Comparison of ENCODE assay signal across 19 cellular contexts in the genomic region with DNA sequence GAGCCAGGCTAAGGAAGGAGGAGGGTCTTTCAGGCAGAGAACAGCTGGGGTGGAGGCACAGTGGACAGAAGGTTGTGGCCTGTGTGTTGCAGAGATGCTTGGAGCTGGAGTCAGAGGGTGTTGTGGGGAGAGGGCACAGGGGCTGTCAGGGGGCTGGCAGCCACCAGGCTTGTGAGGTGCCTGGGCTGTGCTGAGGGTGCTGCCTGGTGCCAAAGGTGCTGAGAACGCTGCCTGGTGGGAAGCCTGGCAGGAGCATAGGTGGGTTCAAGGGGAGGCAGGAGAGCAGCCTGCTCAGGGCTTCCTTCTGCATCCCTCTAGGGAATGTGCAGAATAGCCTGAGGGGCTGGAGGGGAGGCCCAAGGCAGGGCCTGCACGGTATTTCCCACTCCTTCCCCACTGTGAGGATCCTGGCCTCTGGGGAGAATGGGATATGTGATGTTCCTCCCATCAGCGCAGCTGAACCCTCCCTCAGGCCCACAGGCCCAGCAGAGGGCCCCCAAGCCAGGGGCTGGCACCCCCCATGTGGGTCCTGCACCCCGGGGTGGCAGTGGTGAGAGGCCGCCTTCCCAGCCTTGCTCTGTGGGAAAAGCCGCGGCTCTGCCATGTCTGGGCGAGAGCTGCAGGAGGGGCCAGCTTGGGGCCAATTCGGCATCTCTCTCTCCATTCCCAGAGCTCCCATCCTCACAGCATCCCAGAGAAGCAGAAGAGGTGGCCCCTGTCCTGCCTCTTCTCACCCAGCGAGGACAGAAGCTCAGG.
DNase-seq lines count a peak whose midpoint lies in the region; ATAC-seq and TF ChIP-seq lines count a peak whose summit lies in the region.
"Had no signal": no experiment of that assay in that cellular context is flagged by ENCODE, and none has a peak within 500 bp of the region (broad histone marks: within the 10 kb centered on the region; RNA-seq: fewer than 3 reads in every experiment).

No MANE protein-coding gene starts in this region.

- H2AK5ac ChIP-seq in trophoblast cell (ENCODE audit: low read length) = no peak overlapping the region

- no peak overlapping the region for H3K14ac ChIP-seq in trophoblast cell (ENCODE audit: low read length)

- H3K9ac ChIP-seq in endodermal cell (ENCODE audit: extremely low read depth, low read length, poor library complexity, severe bottlenecking) (no peak overlapping the region), trophoblast cell (ENCODE audit: low read length) (no peak overlapping the region)
- H3K9ac ChIP-seq: GM23248 had no signal

- no peak overlapping the region for H4K91ac ChIP-seq in trophoblast cell (ENCODE audit: low read depth, low read length)

- H3K4me3 ChIP-seq in endodermal cell (ENCODE audit: low read length) (no peak overlapping the region), trophoblast cell (ENCODE audit: low read depth, low read length) (no peak overlapping the region)
- H3K4me3 ChIP-seq: GM12878, GM23248, SJCRH30 had no signal

- no peak overlapping the region for H3K18ac ChIP-seq in trophoblast cell (ENCODE audit: low read length)

- no peaks in the 10 kb centered on the region for H3K27me3 ChIP-seq in endodermal cell (ENCODE audit: control insufficient read depth, insufficient read depth, low read length, poor library complexity, severe bottlenecking)
- no peaks in the 10 kb centered on the region for H3K27me3 ChIP-seq in trophoblast cell (ENCODE audit: insufficient read depth, low read length)
- H3K27me3 ChIP-seq: SJCRH30 had no signal

- no peak overlapping the region for H3K4me3 Mint-ChIP-seq in endodermal cell
- H3K4me3 Mint-ChIP-seq: CD4-positive, CD25-positive, alpha-beta regulatory T cell had no signal

- H3K36me3 ChIP-seq in endodermal cell (ENCODE audit: control insufficient read depth, insufficient read depth, low read length) (no peaks in the 10 kb centered on the region), trophoblast cell (ENCODE audit: control insufficient read depth in 1 of 2, insufficient read depth in 2 of 2, low read length in 2 of 2) (no peaks in the 10 kb centered on the region)
- H3K36me3 ChIP-seq: SJCRH30 had no signal

- peaks cover 2% of the 10 kb centered on the region for H3K9me3 Mint-ChIP-seq in endodermal cell

- H3K36me3 Mint-ChIP-seq in endodermal cell (ENCODE audit: low read depth) = no peaks in the 10 kb centered on the region
- H3K36me3 Mint-ChIP-seq: CD4-positive, CD25-positive, alpha-beta regulatory T cell had no signal

- H3K27ac ChIP-seq in endodermal cell (ENCODE audit: low read depth, low read length) = no peak overlapping the region
- H3K27ac ChIP-seq in trophoblast cell (ENCODE audit: low read depth, low read length) = no peak overlapping the region
- H3K27ac ChIP-seq: GM23248, SJCRH30 had no signal

- H2AFZ ChIP-seq in trophoblast cell (ENCODE audit: insufficient read depth, low read length, poor library complexity) = no peak overlapping the region
- H2AFZ ChIP-seq: GM23248 had no signal

- TF ChIP-seq CTCF in GM13977 (IDR thresholded peaks at IDR 0.05; ENCODE audit: extremely low read depth, insufficient read depth, missing control alignments) (no peak), endodermal cell (conservative IDR thresholded peaks at IDR 0.05) (no peak)

- DNase-seq in D341Med (ENCODE audit: low spot score) (peak; percentile 16), GM13977 (ENCODE audit: low spot score) (peak; percentile 9), endodermal cell (peak; percentile 21), posterior vena cava (ENCODE audit: low spot score) (peak; percentile 78), trophoblast cell (no peak)
- DNase-seq in stimulated activated CD4-positive, alpha-beta T cell treated with anti-CD3 and anti-CD28 coated beads, Interleukin-4, amount 100 ng/mL, for 1 hour = no peak
- DNase-seq: CD4-positive, CD25-positive, alpha-beta regulatory T cell; DMS79; GM23248; HCEC 1CT; Kasumi-1; NCI-H1694; NCI-H2081; NCI-H2171 treated with DMSO at 0.1 percent for 48 hours; NCI-H524 treated with DMSO at 0.1 percent for 48 hours; OCI-M1; SJCRH30 had no signal

- no peak overlapping the region for H3K23ac ChIP-seq in trophoblast cell (ENCODE audit: low read length)

- no peak overlapping the region for H2BK120ac ChIP-seq in trophoblast cell (ENCODE audit: insufficient read depth, low read length, poor library complexity)

- ATAC-seq in HG02642 (IDR thresholded peaks at IDR 0.05; ENCODE audit: poor library complexity, unreplicated experiment) = no peak
- ATAC-seq: GM12878 had no signal

- peaks cover 18% of the 10 kb centered on the region for H3K9me3 ChIP-seq in endodermal cell (ENCODE audit: control insufficient read depth, low read length)
- H3K9me3 ChIP-seq in trophoblast cell (ENCODE audit: insufficient read depth, low read depth, low read length) = peaks cover 50% of the 10 kb centered on the region
- H3K9me3 ChIP-seq: SJCRH30 had no signal

- no peak overlapping the region for H2BK12ac ChIP-seq in trophoblast cell (ENCODE audit: low read length)

- no peak overlapping the region for H3K4ac ChIP-seq in trophoblast cell (ENCODE audit: low read depth, low read length)

- in situ Hi-C loops in GM13977 (cut with MboI; ENCODE audit: low pct_unique_long_range_greater_than_20kb, low sequenced_read_pairs, unreplicated experiment) = no loop called here

- H3K4me1 ChIP-seq in endodermal cell (ENCODE audit: control insufficient read depth, insufficient read depth, low read length) = no peaks in the 10 kb centered on the region
- no peaks in the 10 kb centered on the region for H3K4me1 ChIP-seq in trophoblast cell (ENCODE audit: control insufficient read depth in 1 of 2, insufficient read depth in 2 of 2, low read length in 2 of 2)
- H3K4me1 ChIP-seq: SJCRH30 had no signal

- intact Hi-C loops in posterior vena cava (cut with DNase I) = no loop called here

- peak overlapping the region; percentile 40 for H3K27ac Mint-ChIP-seq in endodermal cell
- H3K27ac Mint-ChIP-seq: CD4-positive, CD25-positive, alpha-beta regulatory T cell had no signal

- no peaks in the 10 kb centered on the region for H3K4me1 Mint-ChIP-seq in endodermal cell
- H3K4me1 Mint-ChIP-seq: CD4-positive, CD25-positive, alpha-beta regulatory T cell had no signal

- H4K12ac ChIP-seq in trophoblast cell (ENCODE audit: low read depth, low read length) = no peak overlapping the region

- no peaks in the 10 kb centered on the region for H3K79me1 ChIP-seq in trophoblast cell (ENCODE audit: low read length)

- H3K79me2 ChIP-seq in trophoblast cell (ENCODE audit: control insufficient read depth, insufficient read depth, low read length, poor library complexity) = no peaks in the 10 kb centered on the region

- 77 to 87% methylated on average over 4 to 9 of the region's 10 CpGs for WGBS in endodermal cell (ENCODE audit: insufficient coverage in 1 of 2, insufficient read length in 1 of 2), 2 experiments
- WGBS in trophoblast cell (ENCODE audit: extremely low coverage, insufficient coverage, insufficient read length) = no CpG with 5 or more reads among the region's 10 CpGs

- no peak overlapping the region for H2BK5ac ChIP-seq in trophoblast cell (ENCODE audit: low read depth, low read length, poor library complexity)

- no peak overlapping the region for H3K4me2 ChIP-seq in trophoblast cell (ENCODE audit: low read length)

- no peaks in the 10 kb centered on the region for H3K27me3 Mint-ChIP-seq in endodermal cell (ENCODE audit: insufficient read depth)

- H4K8ac ChIP-seq in trophoblast cell (ENCODE audit: low read depth, low read length) = no peak overlapping the region

Comparison
In these comparisons a context has a peak if more than half of its experiments do, and no peak if none do; other contexts are left out.
1. DNase-seq: peak in D341Med (single experiment), GM13977 (single experiment), endodermal cell (single experiment) and posterior vena cava (single experiment); none in trophoblast cell (0 of 2) and stimulated activated CD4-positive, alpha-beta T cell treated with anti-CD3 and anti-CD28 coated beads, Interleukin-4, amount 100 ng/mL, for 1 hour (single experiment).